ENCODE assay signal across 2 cellular contexts in genomic region chr3:142929109-142929508, GRCh38.
TF ChIP-seq lines count a peak whose summit lies in the region.

No MANE protein-coding gene starts in this region.

TF ChIP-seq in SK-N-SH, 30 proteins besides CTCF, POLR2A, EP300 and RAD21:
- TF ChIP-seq FOXM1 (IDR thresholded peaks at IDR 0.05; ENCODE audit: low read depth), result no peak
- TF ChIP-seq SMC3 (IDR thresholded peaks at IDR 0.05; ENCODE audit: low read depth, low read length), result peak; percentile 40
TF ChIP-seq in SK-N-SH: peak in this region for 1.

TF ChIP-seq in H1, 55 proteins besides CTCF, POLR2A, EP300 and RAD21:
- TF ChIP-seq SIN3A (conservative IDR thresholded peaks at IDR 0.05 in 1 of 2, IDR thresholded peaks at IDR 0.05 in 1 of 2; ENCODE audit: low read depth in 1 of 2, low read length in 2 of 2) (no peak), MAX (IDR thresholded peaks at IDR 0.05) (0 out of 2 replicates have a peak, but pooled peaks have one; percentile 14)
